In the genomic region with DNA sequence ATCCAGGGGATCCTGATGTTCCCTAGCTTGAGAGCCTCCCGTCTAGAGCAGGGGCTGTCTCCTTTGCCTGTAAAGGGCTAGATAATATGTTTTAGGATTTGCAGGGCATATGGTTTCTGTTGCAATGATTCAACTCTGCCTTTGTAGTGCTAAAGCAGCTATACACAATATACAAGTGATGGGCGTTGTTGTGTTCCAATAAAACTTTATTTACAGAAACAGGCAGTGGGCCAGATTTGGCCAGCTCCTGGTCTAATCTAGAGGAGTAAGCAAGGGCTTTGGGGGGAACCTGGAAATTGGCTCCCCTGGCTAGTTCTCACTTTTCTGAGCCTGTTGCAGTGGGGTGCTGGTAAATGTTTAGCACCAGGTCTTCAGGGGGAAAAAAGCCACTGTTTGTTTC, we compare ENCODE assay signal across 25 cellular contexts. TPM values are rescaled to one million over a fixed set of nuclear protein-coding genes. Genes with fewer than 3 reads are reported as not detected.
DNase-seq lines count a peak whose midpoint lies in the region; ATAC-seq, FAIRE-seq and TF ChIP-seq lines count a peak whose summit lies in the region.
"Had no signal": no experiment of that assay in that cellular context is flagged by ENCODE, and none has a peak within 500 bp of the region (broad histone marks: within the 10 kb centered on the region; RNA-seq: fewer than 3 reads in every experiment).

No MANE protein-coding gene starts in this region.

- H3K9ac ChIP-seq in HepG2 (ENCODE audit: insufficient read depth, low read depth, low read length) = no peak overlapping the region
- H3K9ac ChIP-seq in K562 (ENCODE audit: insufficient read depth in 1 of 2, low read depth in 2 of 2, low read length in 2 of 2) = no peak overlapping the region
- H3K9ac ChIP-seq: BLaER1 had no signal

- POLR2A ChIA-PET in MCF 10A (lab: Yijun Ruan, JAX) = no interaction called here
- POLR2A ChIA-PET in HepG2 (lab: Yijun Ruan, JAX) = no interaction called here
- POLR2A ChIA-PET in K562 (lab: Yijun Ruan, JAX) = interaction anchor here (1.1 kb wide), 1 partner anchor 30 kb away, joined by 3 read pairs; no protein-coding TSS in a partner anchor
- POLR2A ChIA-PET in activated CD4-positive, alpha-beta T cell treated with anti-CD3 and anti-CD28 coated beads for 36 hours (lab: Charles Lee) = no interaction called here

- H3K27me3 Mint-ChIP-seq in MCF 10A (ENCODE audit: insufficient read depth, unreplicated experiment) = no peaks in the 10 kb centered on the region
- H3K27me3 Mint-ChIP-seq in neural crest cell (ENCODE audit: low read depth) = no peaks in the 10 kb centered on the region
- H3K27me3 Mint-ChIP-seq in effector memory CD8-positive, alpha-beta T cell = no peaks in the 10 kb centered on the region
- no peaks in the 10 kb centered on the region for H3K27me3 Mint-ChIP-seq in activated CD4-positive, alpha-beta T cell treated with anti-CD3 and anti-CD28 coated beads for 36 hours
- H3K27me3 Mint-ChIP-seq: CD4-positive, alpha-beta memory T cell; CD4-positive, CD25-positive, alpha-beta regulatory T cell; CD8-positive, alpha-beta memory T cell had no signal

- no peaks in the 10 kb centered on the region for H3K4me1 Mint-ChIP-seq in MCF 10A (ENCODE audit: insufficient read depth, unreplicated experiment)
- no peaks in the 10 kb centered on the region for H3K4me1 Mint-ChIP-seq in neural crest cell
- H3K4me1 Mint-ChIP-seq in effector memory CD8-positive, alpha-beta T cell (ENCODE audit: low read depth in 2 of 2) = no peaks in the 10 kb centered on the region
- no peaks in the 10 kb centered on the region for H3K4me1 Mint-ChIP-seq in activated CD4-positive, alpha-beta T cell treated with anti-CD3 and anti-CD28 coated beads for 36 hours
- H3K4me1 Mint-ChIP-seq: CD4-positive, alpha-beta memory T cell; CD4-positive, CD25-positive, alpha-beta regulatory T cell; CD8-positive, alpha-beta memory T cell had no signal

- H3K9me3 ChIP-seq in breast epithelium = no peaks in the 10 kb centered on the region
- H3K9me3 ChIP-seq in HepG2 (ENCODE audit: low read length) = no peaks in the 10 kb centered on the region
- no peaks in the 10 kb centered on the region for H3K9me3 ChIP-seq in right lobe of liver
- no peaks in the 10 kb centered on the region for H3K9me3 ChIP-seq in K562 (replicated peaks; ENCODE audit: control insufficient read depth, insufficient read depth, low read depth, low read length)
- H3K9me3 ChIP-seq: BE2C, BLaER1 had no signal

- H3K27ac Mint-ChIP-seq in MCF 10A (ENCODE audit: low read depth, unreplicated experiment) = peak overlapping the region; percentile 33
- H3K27ac Mint-ChIP-seq in neural crest cell (ENCODE audit: unreplicated experiment) = peak overlapping the region; percentile 85
- H3K27ac Mint-ChIP-seq in effector memory CD8-positive, alpha-beta T cell = peak overlapping the region in 1 of 2 donors; percentile 6
- no peak overlapping the region for H3K27ac Mint-ChIP-seq in activated CD4-positive, alpha-beta T cell treated with anti-CD3 and anti-CD28 coated beads for 36 hours
- H3K27ac Mint-ChIP-seq: CD4-positive, CD25-positive, alpha-beta regulatory T cell had no signal

- DNase-seq in MCF 10A (ENCODE audit: unreplicated experiment) (no peak), breast epithelium (ENCODE audit: low spot score in 2 of 2) (no peak), HepG2 (ENCODE audit: low spot score) (no peak), right lobe of liver (no peak), K562 (ENCODE audit: extremely low read depth in 1 of 4, low spot score in 3 of 4) (no peak), neural crest cell (ENCODE audit: low read depth, low spot score) (no peak)
- DNase-seq in effector memory CD8-positive, alpha-beta T cell = no peak
- no peak for DNase-seq in activated CD4-positive, alpha-beta T cell treated with anti-CD3 and anti-CD28 coated beads for 36 hours
- DNase-seq: 8988T; ACHN; BE2C; C1 segment of cervical spinal cord; CD4-positive, alpha-beta memory T cell; CD4-positive, CD25-positive, alpha-beta regulatory T cell; CD8-positive, alpha-beta memory T cell; COR-L47; DMS 273 treated with DMSO at 0.1 percent for 48 hours; DMS153; DMS79 treated with DMSO at 0.1 percent for 48 hours; GF-D8 had no signal

- TF ChIP-seq POLR2A in breast epithelium (IDR thresholded peaks at IDR 0.05) (no peak), HepG2 (IDR thresholded peaks at IDR 0.05; ENCODE audit: insufficient read depth in 1 of 2, low read depth in 2 of 2, low read length in 2 of 2) (no peak), right lobe of liver (IDR thresholded peaks at IDR 0.05) (no peak), K562 (conservative IDR thresholded peaks at IDR 0.05) (no peak)

- no peak for TF ChIP-seq CTCF in MCF 10A (IDR thresholded peaks at IDR 0.05; ENCODE audit: unreplicated experiment)
- no peak for TF ChIP-seq CTCF in breast epithelium (IDR thresholded peaks at IDR 0.05)
- TF ChIP-seq CTCF in HepG2 (CRISPR knock-in tag; IDR thresholded peaks at IDR 0.05) = no peak
- TF ChIP-seq CTCF in right lobe of liver (IDR thresholded peaks at IDR 0.05) = no peak
- TF ChIP-seq CTCF in K562 (IDR thresholded peaks at IDR 0.05 in 2 of 3, conservative IDR thresholded peaks at IDR 0.05 in 1 of 3; ENCODE audit: insufficient read depth in 2 of 3, low read depth in 1 of 3, low read length in 3 of 3) = no peak
- TF ChIP-seq CTCF in neural crest cell (conservative IDR thresholded peaks at IDR 0.05) = no peak

- no peaks in the 10 kb centered on the region for H4K20me1 ChIP-seq in HepG2 (ENCODE audit: insufficient read depth, low read length)
- H4K20me1 ChIP-seq in K562 (replicated peaks; ENCODE audit: control insufficient read depth, insufficient read depth, low read length) = no peaks in the 10 kb centered on the region
- H4K20me1 ChIP-seq: BLaER1 had no signal

- no peak for TF ChIP-seq EP300 in HepG2 (IDR thresholded peaks at IDR 0.05; ENCODE audit: low read depth in 2 of 2, low read length in 2 of 2)
- no peak for TF ChIP-seq EP300 in HepG2 (CRISPR knock-in tag; IDR thresholded peaks at IDR 0.05; ENCODE audit: borderline replicate concordance)
- no peak for TF ChIP-seq EP300 in K562 (IDR thresholded peaks at IDR 0.05; ENCODE audit: low read length)

- intact Hi-C loops in MCF 10A (cut with micrococcal nuclease) = no loop called here
- intact Hi-C loops in breast epithelium (cut with DNase I; ENCODE audit: low total_unique reads) = no loop called here
- intact Hi-C loops in HepG2 (cut with micrococcal nuclease; ENCODE audit: unreplicated experiment) = no loop called here
- intact Hi-C loops in right lobe of liver (cut with DNase I) = no loop called here
- intact Hi-C loops in K562 (cut with micrococcal nuclease) = no loop called here
- intact Hi-C loops in activated CD4-positive, alpha-beta T cell treated with anti-CD3 and anti-CD28 coated beads for 36 hours (cut with DNase I, micrococcal nuclease) = no loop called here

- H3K36me3 Mint-ChIP-seq in MCF 10A (ENCODE audit: insufficient read depth, unreplicated experiment) (peaks cover 28% of the 10 kb centered on the region), neural crest cell (ENCODE audit: low read depth) (peaks cover 13% of the 10 kb centered on the region)
- peaks cover 19% of the 10 kb centered on the region for H3K36me3 Mint-ChIP-seq in effector memory CD8-positive, alpha-beta T cell (ENCODE audit: insufficient read depth)
- H3K36me3 Mint-ChIP-seq in activated CD4-positive, alpha-beta T cell treated with anti-CD3 and anti-CD28 coated beads for 36 hours (ENCODE audit: low read depth) = peaks cover 15% of the 10 kb centered on the region

- FAIRE-seq in HepG2 (lab: Jason Lieb, UNC) (no peak), K562 (lab: Jason Lieb, UNC) (no peak)
- FAIRE-seq: A204.1, GM12892, GM18507 had no signal

- ATAC-seq in HepG2 (no peak), right lobe of liver (no peak), K562 (no peak)
- no peak for ATAC-seq in effector memory CD8-positive, alpha-beta T cell (replicated peaks)
- ATAC-seq in activated CD4-positive, alpha-beta T cell treated with anti-CD3 and anti-CD28 coated beads for 36 hours = no peak

- H3K36me3 ChIP-seq in breast epithelium (no peaks in the 10 kb centered on the region), HepG2 (replicated peaks in 1 of 2; ENCODE audit: control insufficient read depth in 1 of 2, insufficient read depth in 2 of 2, low read length in 2 of 2) (peaks cover 10 to 47% of the 10 kb centered on the region in 2 experiments), right lobe of liver (peaks cover 0 to 8% (median 3%) of the 10 kb centered on the region in 4 donors), K562 (ENCODE audit: control insufficient read depth, insufficient read depth, low read length) (peaks cover 8% of the 10 kb centered on the region; the same call in 1 of the 3 replicates)
- H3K36me3 ChIP-seq: BE2C had no signal

- 94% methylated on average over 2 of the region's 2 CpGs for WGBS in HepG2 (ENCODE audit: low lambda C conversion rate)
- 100% methylated on average over 2 of the region's 2 CpGs for WGBS in right lobe of liver (ENCODE audit: insufficient coverage, low coverage, low lambda C conversion rate, missing lambda C conversion rate)
- 69% methylated on average over 2 of the region's 2 CpGs for WGBS in K562 (ENCODE audit: insufficient coverage, low coverage, missing lambda C conversion rate)

- H3K4me1 ChIP-seq in breast epithelium (no peaks in the 10 kb centered on the region), HepG2 (ENCODE audit: insufficient read depth, low read length) (peaks cover 7% of the 10 kb centered on the region), right lobe of liver (peaks cover 0 to 5% (median 2%) of the 10 kb centered on the region in 4 donors), K562 (replicated peaks in 1 of 2; ENCODE audit: control insufficient read depth in 2 of 2, insufficient read depth in 2 of 2, low read length in 2 of 2) (no peaks in the 10 kb centered on the region)
- H3K4me1 ChIP-seq: BE2C, BLaER1 had no signal

- H3K27ac ChIP-seq in breast epithelium (no peak overlapping the region), HepG2 (ENCODE audit: extremely low read length, insufficient read depth, low read length) (no peak overlapping the region), right lobe of liver (no peak overlapping the region), K562 (ENCODE audit: extremely low read depth, low read depth, low read length) (no peak overlapping the region)
- H3K27ac ChIP-seq: BLaER1 had no signal

- no peak for TF ChIP-seq RAD21 in HepG2 (CRISPR knock-in tag; IDR thresholded peaks at IDR 0.05)
- TF ChIP-seq RAD21 in K562 (CRISPR knock-in tag; conservative IDR thresholded peaks at IDR 0.05 in 1 of 2, IDR thresholded peaks at IDR 0.05 in 1 of 2) = no peak

- in situ Hi-C loops in HepG2 (cut with HindIII; ENCODE audit: extremely low pct_ligation_motif_present, low pct_unique_long_range_greater_than_20kb) (loop anchor here (25.0 kb wide), 1 partner anchor 649 kb away; no protein-coding TSS in a partner anchor), K562 (cut with MboI) (no loop called here)

- CTCF ChIA-PET in MCF 10A (lab: Yijun Ruan, JAX) = interaction anchor here (0.6 to 3.8 kb wide), 4 partner anchors 13 to 1489 kb away, joined by 3 to 26 read pairs (median 3); partner anchors contain the start of gene WWOX
- CTCF ChIA-PET in HepG2 (lab: Yijun Ruan, JAX; ENCODE audit: low intra/inter-chr PET ratio, low total read pairs) = no interaction called here
- CTCF ChIA-PET in K562 (lab: Yijun Ruan, JAX; ENCODE audit: low intra/inter-chr PET ratio) = no interaction called here
- CTCF ChIA-PET in activated CD4-positive, alpha-beta T cell treated with anti-CD3 and anti-CD28 coated beads for 36 hours (lab: Charles Lee) = interaction anchor here (0.7 to 1.2 kb wide), 2 partner anchors 9 to 13 kb away, joined by 3 read pairs; partner anchors contain the start of gene WWOX

- no peak overlapping the region for H2AFZ ChIP-seq in HepG2 (ENCODE audit: low read length)
- no peak overlapping the region for H2AFZ ChIP-seq in K562 (ENCODE audit: low read depth, low read length)

- no peak overlapping the region for H3K4me2 ChIP-seq in HepG2 (ENCODE audit: low read depth, low read length)
- H3K4me2 ChIP-seq in K562 (ENCODE audit: insufficient read depth, low read length) = no peak overlapping the region
- H3K4me2 ChIP-seq: BLaER1 had no signal

- no peaks in the 10 kb centered on the region for H3K27me3 ChIP-seq in breast epithelium
- H3K27me3 ChIP-seq in HepG2 (ENCODE audit: control insufficient read depth in 1 of 2, insufficient read depth in 2 of 2, low read length in 2 of 2) = no peaks in the 10 kb centered on the region
- no peaks in the 10 kb centered on the region for H3K27me3 ChIP-seq in right lobe of liver
- H3K27me3 ChIP-seq in K562 (ENCODE audit: control insufficient read depth in 2 of 2, insufficient read depth in 2 of 2, low read length in 2 of 2) = no peaks in the 10 kb centered on the region
- H3K27me3 ChIP-seq: BE2C, BLaER1 had no signal

- H3K9me3 Mint-ChIP-seq in MCF 10A (ENCODE audit: unreplicated experiment) = no peaks in the 10 kb centered on the region
- H3K9me3 Mint-ChIP-seq in neural crest cell = no peaks in the 10 kb centered on the region
- no peaks in the 10 kb centered on the region for H3K9me3 Mint-ChIP-seq in effector memory CD8-positive, alpha-beta T cell
- no peaks in the 10 kb centered on the region for H3K9me3 Mint-ChIP-seq in activated CD4-positive, alpha-beta T cell treated with anti-CD3 and anti-CD28 coated beads for 36 hours (ENCODE audit: low read depth)
- H3K9me3 Mint-ChIP-seq: CD14-positive monocyte; CD4-positive, alpha-beta memory T cell; CD4-positive, CD25-positive, alpha-beta regulatory T cell; CD8-positive, alpha-beta memory T cell had no signal

- H3K79me2 ChIP-seq in HepG2 (ENCODE audit: insufficient read depth, low read length) (no peaks in the 10 kb centered on the region), K562 (ENCODE audit: control insufficient read depth, insufficient read depth, low read length) (no peaks in the 10 kb centered on the region)

- no peaks in the 10 kb centered on the region for H3K9me1 ChIP-seq in K562 (ENCODE audit: control insufficient read depth, insufficient read depth, low read length)

- no TSS peak for BruUV-seq in MCF 10A (replicated peaks; lab: Mats Ljungman, UMichigan)
- no TSS peak for BruUV-seq in HepG2 (replicated peaks; lab: Mats Ljungman, UMichigan)
- BruUV-seq in K562 (replicated peaks; lab: Mats Ljungman, UMichigan) = no TSS peak

- H3K4me3 ChIP-seq in breast epithelium = no peak overlapping the region
- no peak overlapping the region for H3K4me3 ChIP-seq in HepG2 (replicated peaks in 1 of 3; ENCODE audit: insufficient read depth in 1 of 3, low read depth in 2 of 3, low read length in 3 of 3)
- H3K4me3 ChIP-seq in right lobe of liver = no peak overlapping the region
- no peak overlapping the region for H3K4me3 ChIP-seq in K562
- H3K4me3 ChIP-seq: BLaER1 had no signal

- H3K4me3 Mint-ChIP-seq in MCF 10A (ENCODE audit: unreplicated experiment) = no peak overlapping the region
- H3K4me3 Mint-ChIP-seq in neural crest cell = no peak overlapping the region
- no peak overlapping the region for H3K4me3 Mint-ChIP-seq in effector memory CD8-positive, alpha-beta T cell
- no peak overlapping the region for H3K4me3 Mint-ChIP-seq in activated CD4-positive, alpha-beta T cell treated with anti-CD3 and anti-CD28 coated beads for 36 hours
- H3K4me3 Mint-ChIP-seq: CD14-positive monocyte; CD4-positive, alpha-beta memory T cell; CD4-positive, CD25-positive, alpha-beta regulatory T cell; CD8-positive, alpha-beta memory T cell had no signal

RNA-seq across cellular contexts. Expression of gene WWOX, which starts 13.8 kb away (rescaled TPM):
- total RNA-seq in MCF 10A (2022) = 15.5 and 18.1 TPM in 2 replicates
- total RNA-seq in breast epithelium = 10 to 100 TPM; 42.9 to 73.6 (median 43.4) TPM
- total RNA-seq in HepG2 (2016; rRNA removed; fragmentation: Illumina TruSeq; extraction: Trizol) = 37.4 and 38.4 TPM in 2 replicates
- total RNA-seq in HepG2 (2016; cell fraction: cytosol; rRNA removed; fragmentation: Illumina TruSeq; extraction: Trizol; ENCODE audit: low read depth) = 28.6 and 30.1 TPM in 2 replicates
- 33.0 and 44.5 TPM in 2 replicates for total RNA-seq in HepG2 (2016; cell fraction: insoluble cytoplasmic fraction; rRNA removed; fragmentation: Illumina TruSeq; extraction: Trizol)
- total RNA-seq in HepG2 (2016; cell fraction: membrane; rRNA removed; fragmentation: Illumina TruSeq; extraction: Trizol) = 27.1 and 28.3 TPM in 2 replicates
- 57.3 and 68.9 TPM in 2 replicates for total RNA-seq in HepG2 (2016; cell fraction: nucleus; rRNA removed; fragmentation: Illumina TruSeq; extraction: Trizol)
- polyA plus RNA-seq in HepG2 (2011; rRNA removed) = 9.1 and 9.2 TPM in 2 replicates
- polyA plus RNA-seq in HepG2 (2011; cell fraction: cytosol; rRNA removed) = 10.3 and 11.0 TPM in 2 replicates
- 13.4 and 16.3 TPM in 2 replicates for polyA plus RNA-seq in HepG2 (2011; cell fraction: nucleus; rRNA removed)
- polyA plus RNA-seq in HepG2 (2012) = 12.3 and 16.1 TPM in 2 replicates
- polyA plus RNA-seq in HepG2 (2016; cell fraction: cytosol; fragmentation: Illumina TruSeq; extraction: Trizol; ENCODE audit: low read depth) = 19.9 and 21.6 TPM in 2 replicates
- polyA plus RNA-seq in HepG2 (2016; cell fraction: insoluble cytoplasmic fraction; fragmentation: Illumina TruSeq; extraction: Trizol; ENCODE audit: low read depth) = 30.1 and 30.5 TPM in 2 replicates
- polyA plus RNA-seq in HepG2 (2016; cell fraction: membrane; fragmentation: Illumina TruSeq; extraction: Trizol; ENCODE audit: low read depth) = 18.9 and 20.9 TPM in 2 replicates
- polyA plus RNA-seq in HepG2 (2016; cell fraction: nucleus; fragmentation: Illumina TruSeq; extraction: Trizol; ENCODE audit: insufficient read depth, low read depth) = 21.5 and 23.3 TPM in 2 replicates
- 10.8 and 21.8 TPM in 2 replicates for polyA minus RNA-seq in HepG2 (2011; rRNA and poly(A)+ RNA removed; ENCODE audit: low replicate concordance)
- 7.3 and 12.1 TPM in 2 replicates for polyA minus RNA-seq in HepG2 (2011; cell fraction: cytosol; rRNA and poly(A)+ RNA removed)
- polyA minus RNA-seq in HepG2 (2011; cell fraction: nucleus; rRNA and poly(A)+ RNA removed) = 38.3 and 50.0 TPM in 2 replicates
- total RNA-seq in right lobe of liver = 10 to 100 TPM; 13.0 to 24.3 (median 16.5) TPM
- total RNA-seq in K562 (2011; cell fraction: chromatin; rRNA removed; ENCODE audit: low replicate concordance) = 22.7 and 30.6 TPM in 2 replicates
- 22.2 and 28.2 TPM in 2 replicates for total RNA-seq in K562 (2011; cell fraction: nucleolus; rRNA removed)
- 23.4 and 25.7 TPM in 2 replicates for total RNA-seq in K562 (2011; cell fraction: nucleoplasm; rRNA removed)
- total RNA-seq in K562 (2014; rRNA removed) = 17.3 and 22.7 TPM in 2 replicates
- total RNA-seq in K562 (2014; rRNA removed; fragmentation: Illumina TruSeq; extraction: Trizol) = 8.1 and 11.8 TPM in 2 replicates
- 15.0 and 18.6 TPM in 2 replicates for total RNA-seq in K562 (2015; rRNA removed; fragmentation: Illumina TruSeq; extraction: Trizol)
- 10.3 and 10.8 TPM in 2 replicates for total RNA-seq in K562 (2021)
- 6.5 and 6.6 TPM in 2 replicates for polyA plus RNA-seq in K562 (2011; rRNA removed)
- 5.2 and 6.2 TPM in 2 replicates for polyA plus RNA-seq in K562 (2011; cell fraction: cytosol; rRNA removed)
- 6.6 and 12.3 TPM in 2 replicates for polyA plus RNA-seq in K562 (2011; cell fraction: nucleus; rRNA removed)
- 9.6 and 11.2 TPM in 2 replicates for polyA plus RNA-seq in K562 (2012)
- 6.0 and 12.8 TPM in 2 replicates for polyA plus RNA-seq in K562 (2014; fragmentation: Illumina TruSeq; extraction: Trizol)
- 1 to 10 TPM; 1.6 to 1.7 TPM for polyA plus RNA-seq in K562 (2014; fragmentation: Nextera tagmentation; extraction: Ambion mirVana)
- 9.4 and 10.8 TPM in 2 replicates for polyA plus RNA-seq in K562 (2014; rRNA removed)
- 10.3 and 10.4 TPM in 2 replicates for polyA minus RNA-seq in K562 (2011; rRNA and poly(A)+ RNA removed)
- polyA minus RNA-seq in K562 (2011; cell fraction: cytosol; rRNA and poly(A)+ RNA removed) = 6.4 and 9.8 TPM in 2 replicates
- polyA minus RNA-seq in K562 (2011; cell fraction: nucleus; rRNA and poly(A)+ RNA removed) = 24.5 and 31.0 TPM in 2 replicates
- total RNA-seq in neural crest cell = 30.5 and 33.6 TPM in 2 replicates
- 10 to 100 TPM; 19.9 to 29.4 TPM for total RNA-seq in activated CD4-positive, alpha-beta T cell treated with anti-CD3 and anti-CD28 coated beads for 36 hours

Comparison
In these comparisons a context has a peak if more than half of its experiments do, and no peak if none do; other contexts are left out.
1. CTCF ChIA-PET loops: an anchor here in MCF 10A (0.6 to 3.8 kb wide) and activated CD4-positive, alpha-beta T cell treated with anti-CD3 and anti-CD28 coated beads for 36 hours (0.7 to 1.2 kb wide); none called in HepG2 and K562.